Comparison of ENCODE assay signal across 30 cellular contexts in the genomic region with DNA sequence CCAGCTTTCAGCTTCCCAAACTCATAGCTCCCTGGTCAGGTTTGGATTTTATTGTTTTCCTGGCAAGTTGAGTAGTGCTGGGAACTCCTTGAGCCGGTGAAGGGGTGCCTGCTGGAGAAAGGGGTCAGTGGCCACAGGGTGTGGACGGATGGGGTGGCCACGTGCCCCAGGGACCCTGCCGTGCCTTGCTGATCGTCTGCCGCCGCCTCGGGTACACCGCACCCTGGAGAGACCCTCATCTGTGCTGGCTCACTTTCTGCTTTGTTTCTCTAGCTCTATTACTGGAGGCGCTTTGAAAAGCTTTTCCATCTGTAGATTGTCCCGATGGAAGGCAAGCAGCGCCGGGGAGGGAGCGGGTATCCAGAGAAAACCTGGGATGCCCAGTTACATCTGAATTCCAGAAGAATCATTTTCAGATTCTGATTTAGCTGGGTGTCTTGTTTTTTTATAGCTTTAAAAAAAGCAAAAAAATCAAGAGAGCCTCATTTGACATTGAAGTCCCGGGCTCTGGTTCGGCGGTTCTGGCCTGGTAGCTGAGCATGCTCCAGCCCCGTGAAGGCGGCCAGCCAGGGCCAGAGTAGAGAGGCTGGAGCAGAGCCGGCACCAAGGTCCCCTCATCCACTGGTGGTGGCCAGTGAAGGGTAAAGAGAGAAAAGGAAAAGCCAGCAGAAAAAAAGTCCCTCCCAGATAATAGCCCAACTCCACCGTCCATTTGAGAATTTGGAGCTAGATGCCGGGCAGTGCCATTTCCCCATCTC.
"Had no signal": no experiment of that assay in that cellular context is flagged by ENCODE, and none has a peak within 500 bp of the region (broad histone marks: within the 10 kb centered on the region; RNA-seq: fewer than 3 reads in every experiment).

No MANE protein-coding gene starts in this region.

- H3K9me3 ChIP-seq: ascending aorta, breast epithelium had no signal

- ATAC-seq: activated naive CD4-positive, alpha-beta T cell treated with anti-CD3 and anti-CD28 coated beads, Interleukin-2, amount 50 U/mL, for 72 hours; activated T-cell treated with anti-CD3 and anti-CD28 coated beads, Interleukin-2, amount 50 U/mL, for 72 hours; esophagus mucosa; WTC11 had no signal

- H3K27ac ChIP-seq: ascending aorta, breast epithelium, cardiac muscle cell, coronary artery, dorsolateral prefrontal cortex, VCaP had no signal

- H3K27me3 ChIP-seq: ascending aorta, cardiac muscle cell, dorsolateral prefrontal cortex had no signal

- DNase-seq: activated CD4-positive, alpha-beta memory T cell treated with anti-CD3 and anti-CD28 coated beads, Interleukin-2, amount 10 ng/mL, durations not matched to agents 7 days and 5 days; activated CD4-positive, alpha-beta T cell treated with anti-CD3 and anti-CD28 coated beads for 1 hour; activated CD4-positive, alpha-beta T cell treated with anti-CD3 and anti-CD28 coated beads for 4 hours; activated CD4-positive, alpha-beta T cell treated with anti-CD3 and anti-CD28 coated beads, Interleukin-2, amount 10 ng/mL, durations not matched to agents 7 days and 5 days; activated CD4-positive, alpha-beta T cell treated with anti-CD3 and anti-CD28 coated beads, Interleukin-2, amount 50 U/mL, for 4 hours; activated CD8-positive, alpha-beta memory T cell treated with anti-CD3 and anti-CD28 coated beads, Interleukin-2, amount 50 U/mL, for 48 hours; activated gamma-delta T cell; activated naive CD4-positive, alpha-beta T cell; activated naive CD4-positive, alpha-beta T cell treated with anti-CD3 and anti-CD28 coated beads, Interleukin-2, amount 10 ng/mL, durations not matched to agents 7 days and 5 days; activated naive CD8-positive, alpha-beta T cell treated with anti-CD3 and anti-CD28 coated beads, Interleukin-2, amount 10 ng/mL, durations not matched to agents 7 days and 5 days; activated T-cell treated with anti-CD3 and anti-CD28 coated beads for 4 hours; activated T-cell treated with anti-CD3 and anti-CD28 coated beads, Interleukin-2, amount 50 U/mL, for 24 hours; activated T-cell treated with anti-CD3 and anti-CD28 coated beads, Interleukin-2, amount 50 U/mL, for 72 hours; central memory CD4-positive, alpha-beta T cell; cerebellar nuclear complex; dorsolateral prefrontal cortex; effector memory CD4-positive, alpha-beta T cell; endodermal cell; foreskin fibroblast; T-helper 2 cell had no signal

- H3K4me3 ChIP-seq: ascending aorta, breast epithelium, cardiac muscle cell, coronary artery, dorsolateral prefrontal cortex had no signal

- FAIRE-seq: frontal cortex, TTC549 had no signal

- H3K4me1 ChIP-seq: ascending aorta, breast epithelium had no signal

- H3K36me3 ChIP-seq: breast epithelium, cardiac muscle cell had no signal
